ENCODE assay signal across 18 cellular contexts in genomic region chr10:110845372-110845755, GRCh38. TPM values are rescaled to one million over a fixed set of nuclear protein-coding genes. Genes with fewer than 3 reads are reported as not detected.
DNase-seq lines count a peak whose midpoint lies in the region; ATAC-seq, FAIRE-seq and TF ChIP-seq lines count a peak whose summit lies in the region.
"Had no signal": no experiment of that assay in that cellular context is flagged by ENCODE, and none has a peak within 500 bp of the region (broad histone marks: within the 10 kb centered on the region; RNA-seq: fewer than 3 reads in every experiment).

No MANE protein-coding gene starts in this region.

- H3K36me3 ChIP-seq in KMS-11 (ENCODE audit: insufficient read depth) (no peaks in the 10 kb centered on the region), duodenal mucosa (ENCODE audit: control insufficient read depth in 1 of 2, insufficient read depth in 2 of 2, low read length in 2 of 2) (no peaks in the 10 kb centered on the region)
- H3K36me3 ChIP-seq: gastroesophageal sphincter, left ventricle myocardium inferior, MG63 had no signal

- no peaks in the 10 kb centered on the region for H4K20me1 ChIP-seq in KMS-11 (ENCODE audit: insufficient read depth)

- no peak for FAIRE-seq in A549 (lab: Jason Lieb, UNC)
- FAIRE-seq: HTR-8/SVneo had no signal

- DNase-seq in A549 (ENCODE audit: low read depth in 1 of 2, low spot score in 1 of 2) (no peak), neural crest cell (ENCODE audit: low read depth, low spot score) (no peak), NCI-H524 (lab: John Stamatoyannopoulos, UW) (no peak), dorsolateral prefrontal cortex (no peak)
- DNase-seq: activated CD4-positive, alpha-beta T cell treated with anti-CD3 and anti-CD28 coated beads for 4 hours; GDM1; left ventricle myocardium inferior; MG63; NCI-H1694; NCI-H510A; substantia nigra had no signal

- H3K9ac ChIP-seq in KMS-11 (no peak overlapping the region), duodenal mucosa (ENCODE audit: low read depth in 1 of 2, low read length in 2 of 2) (peak overlapping the region; percentile 54 to 70)

- H3K4me1 ChIP-seq in A549 (peaks cover 22% of the 10 kb centered on the region), KMS-11 (ENCODE audit: low read depth, poor library complexity, severe bottlenecking) (peaks cover 77% of the 10 kb centered on the region), duodenal mucosa (ENCODE audit: control insufficient read depth in 1 of 2, insufficient read depth in 2 of 2, low read length in 2 of 2) (peaks cover 68 to 71% of the 10 kb centered on the region in 2 donors)
- H3K4me1 ChIP-seq: gastroesophageal sphincter had no signal

- H3K9me3 ChIP-seq in A549 (no peaks in the 10 kb centered on the region), duodenal mucosa (ENCODE audit: control insufficient read depth in 1 of 2, low read length in 2 of 2) (no peaks in the 10 kb centered on the region)
- H3K9me3 ChIP-seq: gastroesophageal sphincter, left ventricle myocardium inferior, MG63 had no signal

- H3K4me3 ChIP-seq in A549 (no peak overlapping the region), KMS-11 (IDR thresholded peaks at IDR 0.05; ENCODE audit: insufficient read depth, low read depth, low read length) (no peak overlapping the region), duodenal mucosa (ENCODE audit: low read depth in 1 of 2, low read length in 2 of 2) (no peak overlapping the region), dorsolateral prefrontal cortex (no peak overlapping the region)
- H3K4me3 ChIP-seq: coronary artery, gastroesophageal sphincter, left ventricle myocardium inferior, MG63 had no signal

- no peak for TF ChIP-seq POLR2A in A549 (IDR thresholded peaks at IDR 0.05; ENCODE audit: low read length)

- TF ChIP-seq RAD21 in A549 (conservative IDR thresholded peaks at IDR 0.05 in 1 of 2, IDR thresholded peaks at IDR 0.05 in 1 of 2): no peak

- H2AFZ ChIP-seq in KMS-11 (ENCODE audit: low read depth): peak overlapping the region; percentile 36; the same call in 1 of the 2 replicates

- intact Hi-C loops in dorsolateral prefrontal cortex (cut with DNase I): no loop called here

- CTCF ChIA-PET in A549 (lab: Yijun Ruan, JAX): interaction anchor here (1.2 kb wide), 1 partner anchor 19 kb away, joined by 4 read pairs; no protein-coding TSS in a partner anchor

- WGBS in A549 (ENCODE audit: missing lambda C conversion rate): no CpG with 5 or more reads among the region's 1 CpG

- H3K27ac ChIP-seq in A549 (peak overlapping the region in 1 of 2 experiments; percentile 49; a peak in 3 of 6 replicates), KMS-11 (no peak overlapping the region; the same call in 1 of the 2 replicates), duodenal mucosa (ENCODE audit: low read depth, low read length) (peak overlapping the region; percentile 92), dorsolateral prefrontal cortex (no peak overlapping the region)
- H3K27ac ChIP-seq: coronary artery, gastroesophageal sphincter, left ventricle myocardium inferior had no signal

- POLR2A ChIA-PET in A549 (lab: Yijun Ruan, JAX): interaction anchor here (1.5 kb wide), 1 partner anchor 26 kb away, joined by 5 read pairs; the partner anchor contains the start of gene PDCD4

- TF ChIP-seq CTCF in A549 (IDR thresholded peaks at IDR 0.05): no peak
- TF ChIP-seq CTCF in KMS-11 (conservative IDR thresholded peaks at IDR 0.05; ENCODE audit: low read depth, low read length): no peak
- no peak for TF ChIP-seq CTCF in neural crest cell (conservative IDR thresholded peaks at IDR 0.05)
- TF ChIP-seq CTCF in dorsolateral prefrontal cortex (IDR thresholded peaks at IDR 0.05 in 54 of 56, conservative IDR thresholded peaks at IDR 0.05 in 2 of 56; ENCODE audit: low read depth in 1 of 56, partially characterized antibody in 56 of 56): no peak

- H3K27ac Mint-ChIP-seq in neural crest cell (ENCODE audit: unreplicated experiment): peak overlapping the region; percentile 87

- H3K4me3 Mint-ChIP-seq in neural crest cell: no peak overlapping the region

- no peaks in the 10 kb centered on the region for H3K79me2 ChIP-seq in KMS-11 (ENCODE audit: insufficient read depth, low read depth)

- no peaks in the 10 kb centered on the region for H3K27me3 ChIP-seq in KMS-11 (ENCODE audit: insufficient read depth, low read depth)
- H3K27me3 ChIP-seq in duodenal mucosa (ENCODE audit: control insufficient read depth in 1 of 2, insufficient read depth in 2 of 2, low read length in 2 of 2): no peaks in the 10 kb centered on the region
- no peaks in the 10 kb centered on the region for H3K27me3 ChIP-seq in dorsolateral prefrontal cortex
- H3K27me3 ChIP-seq: gastroesophageal sphincter, MG63 had no signal

- H3K9me3 Mint-ChIP-seq in neural crest cell: no peaks in the 10 kb centered on the region

- H3K4me1 Mint-ChIP-seq in neural crest cell: peaks cover 18% of the 10 kb centered on the region

- H3K4me2 ChIP-seq in A549: peak overlapping the region; percentile 43; the same call in 2 of the 3 replicates
- 0 out of 2 replicates have a peak overlapping the region, but pooled peaks have one; percentile 34 for H3K4me2 ChIP-seq in KMS-11

- no peaks in the 10 kb centered on the region for H3K27me3 Mint-ChIP-seq in neural crest cell (ENCODE audit: low read depth)

- no peak for ATAC-seq in A549
- no peak for ATAC-seq in GM21423 (IDR thresholded peaks at IDR 0.05; ENCODE audit: unreplicated experiment)
- no peak for ATAC-seq in HG03135 (IDR thresholded peaks at IDR 0.05; ENCODE audit: unreplicated experiment)
- ATAC-seq: gastroesophageal sphincter had no signal

- TF ChIP-seq EP300 in A549 (IDR thresholded peaks at IDR 0.05): no peak

- no peaks in the 10 kb centered on the region for H3K36me3 Mint-ChIP-seq in neural crest cell (ENCODE audit: low read depth)

TF ChIP-seq in A549, 52 proteins besides CTCF, POLR2A, EP300 and RAD21:
- TF ChIP-seq MAX (IDR thresholded peaks at IDR 0.05) (no peak), FOSL2 (IDR thresholded peaks at IDR 0.05) (no peak), FOSL2 (CRISPR knock-in tag; IDR thresholded peaks at IDR 0.05) (no peak)

RNA-seq across cellular contexts. Expression of gene PDCD4, which starts 26.4 kb away (rescaled TPM):
- polyA plus RNA-seq in A549 (2011; rRNA removed): 41.9 and 71.4 TPM in 2 replicates
- polyA plus RNA-seq in A549 (2012; cell fraction: cytosol; rRNA removed): 6.5 and 10.0 TPM in 2 replicates
- 3.1 and 6.7 TPM in 2 replicates for polyA plus RNA-seq in A549 (2012; cell fraction: nucleus; rRNA removed)
- 35.7 to 49.7 TPM (median 42.7 TPM) in 3 replicates for polyA plus RNA-seq in A549 (2017; fragmentation: RNase III; extraction: RNeasy Plus Mini Kit Qiagen cat#74134 plus additional on column Dnase treatment)
- polyA minus RNA-seq in A549 (2011; rRNA and poly(A)+ RNA removed): 15.0 and 16.3 TPM in 2 replicates
- 37.8 and 41.9 TPM in 2 replicates for total RNA-seq in neural crest cell
- total RNA-seq in dorsolateral prefrontal cortex: 100 to 1,000 TPM in 2 of 120 experiments, 10 to 100 TPM in 118; 45.2 to 105 (median 67.9) TPM
